ENCODE assay signal across 14 cellular contexts in genomic region chr2:12498703-12499102, GRCh38.
DNase-seq lines count a peak whose midpoint lies in the region; ATAC-seq, FAIRE-seq and TF ChIP-seq lines count a peak whose summit lies in the region.
"Had no signal": no experiment of that assay in that cellular context is flagged by ENCODE, and none has a peak within 500 bp of the region (broad histone marks: within the 10 kb centered on the region; RNA-seq: fewer than 3 reads in every experiment).

No MANE protein-coding gene starts in this region.

- H3K9ac ChIP-seq in astrocyte (ENCODE audit: low read length), result no peak overlapping the region

- H3K4me1 Mint-ChIP-seq in astrocyte (ENCODE audit: low read depth, unreplicated experiment), result peaks cover 28% of the 10 kb centered on the region

- H4K20me1 ChIP-seq in astrocyte (ENCODE audit: insufficient read depth, low read length), result no peaks in the 10 kb centered on the region

- H3K4me3 ChIP-seq in astrocyte (ENCODE audit: insufficient read depth, low read depth, low read length) (no peak overlapping the region), transverse colon (no peak overlapping the region)
- H3K4me3 ChIP-seq: left lung, stomach had no signal

- H3K27me3 ChIP-seq in astrocyte (ENCODE audit: insufficient read depth, low read length), result no peaks in the 10 kb centered on the region
- no peaks in the 10 kb centered on the region for H3K27me3 ChIP-seq in transverse colon
- H3K27me3 ChIP-seq: left lung, stomach had no signal

- peak overlapping the region; percentile 21 for H3K27ac Mint-ChIP-seq in astrocyte (ENCODE audit: unreplicated experiment)

- TF ChIP-seq POLR2A in H54 (IDR thresholded peaks at IDR 0.05; ENCODE audit: low read depth, low read length), result no peak
- TF ChIP-seq POLR2A in transverse colon (IDR thresholded peaks at IDR 0.05), result no peak

- TF ChIP-seq EP300 in transverse colon (IDR thresholded peaks at IDR 0.05; ENCODE audit: low read depth), result no peak

- H3K36me3 ChIP-seq in astrocyte (ENCODE audit: insufficient read depth, low read length) (no peaks in the 10 kb centered on the region), transverse colon (no peaks in the 10 kb centered on the region)
- H3K36me3 ChIP-seq: left lung, stomach had no signal

- H2AFZ ChIP-seq in astrocyte (ENCODE audit: low read depth, low read length), result no peak overlapping the region

- no peaks in the 10 kb centered on the region for H3K36me3 Mint-ChIP-seq in astrocyte (ENCODE audit: low read depth, unreplicated experiment)

- H3K4me2 ChIP-seq in astrocyte (ENCODE audit: low read length), result no peak overlapping the region

- no peak overlapping the region for H3K4me3 Mint-ChIP-seq in astrocyte (ENCODE audit: unreplicated experiment)

- no peaks in the 10 kb centered on the region for H3K27me3 Mint-ChIP-seq in astrocyte (ENCODE audit: low read depth, unreplicated experiment)

- H3K27ac ChIP-seq in astrocyte (ENCODE audit: low read depth, low read length) (no peak overlapping the region), transverse colon (no peak overlapping the region)
- H3K27ac ChIP-seq: left lung, stomach had no signal

- TF ChIP-seq CTCF in astrocyte (IDR thresholded peaks at IDR 0.05; ENCODE audit: insufficient read depth, low read depth, low read length), result no peak
- no peak for TF ChIP-seq CTCF in transverse colon (IDR thresholded peaks at IDR 0.05)

- no peak for ATAC-seq in GM19463 (IDR thresholded peaks at IDR 0.05; ENCODE audit: unreplicated experiment)
- ATAC-seq: activated T-cell treated with anti-CD3 and anti-CD28 coated beads, Interleukin-2, amount 50 U/mL, for 72 hours; left lung had no signal

- no peaks in the 10 kb centered on the region for H3K9me3 Mint-ChIP-seq in astrocyte (ENCODE audit: unreplicated experiment)

- no peaks in the 10 kb centered on the region for H3K79me2 ChIP-seq in astrocyte (ENCODE audit: insufficient read depth, low read length)

- H3K9me3 ChIP-seq in astrocyte (ENCODE audit: insufficient read depth, low read depth, low read length) (no peaks in the 10 kb centered on the region), transverse colon (no peaks in the 10 kb centered on the region)
- H3K9me3 ChIP-seq: left lung, stomach had no signal

- DNase-seq in AG20443 (ENCODE audit: low spot score), result peak; percentile 76
- no peak for DNase-seq in H54 (ENCODE audit: insufficient read length, low spot score)
- peak; percentile 55 for DNase-seq in astrocyte (ENCODE audit: low read depth)
- peak; percentile 75 for DNase-seq in islet precursor cell
- DNase-seq in NCI-H1417 treated with DMSO at 0.1 percent for 48 hours (lab: John Stamatoyannopoulos, UW), result no peak
- no peak for DNase-seq in transverse colon
- no peak for DNase-seq in LoVo (ENCODE audit: low spot score)
- DNase-seq: activated T-cell treated with anti-CD3 and anti-CD28 coated beads, Interleukin-2, amount 50 U/mL, for 72 hours; caudate nucleus; left lung; NCI-H2029; occipital lobe; stomach had no signal

- in situ Hi-C loops in transverse colon (cut with MboI; ENCODE audit: low pct_ligation_motif_present in 1 of 4, low pct_unique_long_range_greater_than_20kb in 1 of 4, low sequenced_read_pairs in 3 of 4), result no loop called here

- intact Hi-C loops in transverse colon (cut with DNase I; ENCODE audit: low total_unique reads), result no loop called here

- H3K4me1 ChIP-seq in astrocyte (ENCODE audit: insufficient read depth, low read length) (peaks cover under 1% of the 10 kb centered on the region), transverse colon (peaks cover 0 to 6% (median 1%) of the 10 kb centered on the region in 4 donors)
- H3K4me1 ChIP-seq: stomach had no signal

- FAIRE-seq in H54 (lab: Jason Lieb, UNC) (peak; percentile 78), astrocyte (lab: Jason Lieb, UNC) (no peak)

- 94 to 100% methylated on average over 1 of the region's 1 CpG for WGBS in transverse colon (ENCODE audit: low coverage in 1 of 2), 2 donors

Comparison
In these comparisons a context has a peak if more than half of its experiments do, and no peak if none do; other contexts are left out.
1. DNase-seq: peak in AG20443 (single experiment), astrocyte (single experiment) and islet precursor cell (single experiment); none in H54 (single experiment), NCI-H1417 treated with DMSO at 0.1 percent for 48 hours (single experiment), transverse colon (single experiment) and LoVo (single experiment).